ENCODE assay signal across 2 cellular contexts in the genomic region with DNA sequence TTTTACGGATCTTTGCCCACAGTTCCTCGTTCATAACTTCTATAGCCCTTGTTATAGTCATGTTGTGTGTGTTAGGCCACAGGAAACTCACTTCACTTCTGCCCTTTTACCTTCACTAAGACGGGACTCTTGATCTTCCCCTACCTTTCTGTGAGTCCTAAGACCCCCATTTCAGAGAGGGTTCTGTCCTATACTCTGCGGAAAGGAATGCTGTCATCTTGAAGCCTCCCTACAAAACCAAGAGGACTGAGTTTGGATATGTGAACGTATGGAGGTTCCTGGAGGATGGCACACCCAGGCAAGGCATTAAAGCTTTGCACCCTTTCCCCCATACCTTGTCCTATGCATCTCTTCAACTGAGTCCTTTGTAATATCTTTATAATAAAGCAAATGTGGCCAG.
TF ChIP-seq lines count a peak whose summit lies in the region.

No MANE protein-coding gene starts in this region.

TF ChIP-seq in SK-N-SH, 30 proteins besides CTCF, POLR2A, EP300 and RAD21 (continued from another document):
- TF ChIP-seq, protein P1, sequence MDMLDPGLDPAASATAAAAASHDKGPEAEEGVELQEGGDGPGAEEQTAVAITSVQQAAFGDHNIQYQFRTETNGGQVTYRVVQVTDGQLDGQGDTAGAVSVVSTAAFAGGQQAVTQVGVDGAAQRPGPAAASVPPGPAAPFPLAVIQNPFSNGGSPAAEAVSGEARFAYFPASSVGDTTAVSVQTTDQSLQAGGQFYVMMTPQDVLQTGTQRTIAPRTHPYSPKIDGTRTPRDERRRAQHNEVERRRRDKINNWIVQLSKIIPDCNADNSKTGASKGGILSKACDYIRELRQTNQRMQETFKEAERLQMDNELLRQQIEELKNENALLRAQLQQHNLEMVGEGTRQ (IDR thresholded peaks at IDR 0.05; ENCODE audit: borderline replicate concordance, low read depth, low read length), result no peak
- TF ChIP-seq, protein P2, sequence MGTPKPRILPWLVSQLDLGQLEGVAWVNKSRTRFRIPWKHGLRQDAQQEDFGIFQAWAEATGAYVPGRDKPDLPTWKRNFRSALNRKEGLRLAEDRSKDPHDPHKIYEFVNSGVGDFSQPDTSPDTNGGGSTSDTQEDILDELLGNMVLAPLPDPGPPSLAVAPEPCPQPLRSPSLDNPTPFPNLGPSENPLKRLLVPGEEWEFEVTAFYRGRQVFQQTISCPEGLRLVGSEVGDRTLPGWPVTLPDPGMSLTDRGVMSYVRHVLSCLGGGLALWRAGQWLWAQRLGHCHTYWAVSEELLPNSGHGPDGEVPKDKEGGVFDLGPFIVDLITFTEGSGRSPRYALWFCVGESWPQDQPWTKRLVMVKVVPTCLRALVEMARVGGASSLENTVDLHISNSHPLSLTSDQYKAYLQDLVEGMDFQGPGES (IDR thresholded peaks at IDR 0.05; ENCODE audit: low read depth, low read length), result no peak
- no peak for TF ChIP-seq ELF1 (IDR thresholded peaks at IDR 0.05)
- no peak for TF ChIP-seq MXI1 (IDR thresholded peaks at IDR 0.05; ENCODE audit: low read depth, low read length)
- TF ChIP-seq, protein P3, sequence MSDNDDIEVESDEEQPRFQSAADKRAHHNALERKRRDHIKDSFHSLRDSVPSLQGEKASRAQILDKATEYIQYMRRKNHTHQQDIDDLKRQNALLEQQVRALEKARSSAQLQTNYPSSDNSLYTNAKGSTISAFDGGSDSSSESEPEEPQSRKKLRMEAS (IDR thresholded peaks at IDR 0.05; ENCODE audit: low read depth), result no peak
- no peak for TF ChIP-seq GATA2 (CRISPR knock-in tag; IDR thresholded peaks at IDR 0.05)
- TF ChIP-seq, protein P4, sequence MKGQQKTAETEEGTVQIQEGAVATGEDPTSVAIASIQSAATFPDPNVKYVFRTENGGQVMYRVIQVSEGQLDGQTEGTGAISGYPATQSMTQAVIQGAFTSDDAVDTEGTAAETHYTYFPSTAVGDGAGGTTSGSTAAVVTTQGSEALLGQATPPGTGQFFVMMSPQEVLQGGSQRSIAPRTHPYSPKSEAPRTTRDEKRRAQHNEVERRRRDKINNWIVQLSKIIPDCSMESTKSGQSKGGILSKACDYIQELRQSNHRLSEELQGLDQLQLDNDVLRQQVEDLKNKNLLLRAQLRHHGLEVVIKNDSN (IDR thresholded peaks at IDR 0.05; ENCODE audit: borderline replicate concordance, low read depth), result no peak

TF ChIP-seq in SK-N-SH treated with all-trans-retinoic acid at 6 μM for 48 hours, 23 proteins besides CTCF, POLR2A, EP300 and RAD21 (continued from another document):
- TF ChIP-seq, protein P5, sequence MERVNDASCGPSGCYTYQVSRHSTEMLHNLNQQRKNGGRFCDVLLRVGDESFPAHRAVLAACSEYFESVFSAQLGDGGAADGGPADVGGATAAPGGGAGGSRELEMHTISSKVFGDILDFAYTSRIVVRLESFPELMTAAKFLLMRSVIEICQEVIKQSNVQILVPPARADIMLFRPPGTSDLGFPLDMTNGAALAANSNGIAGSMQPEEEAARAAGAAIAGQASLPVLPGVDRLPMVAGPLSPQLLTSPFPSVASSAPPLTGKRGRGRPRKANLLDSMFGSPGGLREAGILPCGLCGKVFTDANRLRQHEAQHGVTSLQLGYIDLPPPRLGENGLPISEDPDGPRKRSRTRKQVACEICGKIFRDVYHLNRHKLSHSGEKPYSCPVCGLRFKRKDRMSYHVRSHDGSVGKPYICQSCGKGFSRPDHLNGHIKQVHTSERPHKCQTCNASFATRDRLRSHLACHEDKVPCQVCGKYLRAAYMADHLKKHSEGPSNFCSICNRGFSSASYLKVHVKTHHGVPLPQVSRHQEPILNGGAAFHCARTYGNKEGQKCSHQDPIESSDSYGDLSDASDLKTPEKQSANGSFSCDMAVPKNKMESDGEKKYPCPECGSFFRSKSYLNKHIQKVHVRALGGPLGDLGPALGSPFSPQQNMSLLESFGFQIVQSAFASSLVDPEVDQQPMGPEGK (CRISPR knock-in tag; IDR thresholded peaks at IDR 0.05; ENCODE audit: borderline replicate concordance), result no peak
- TF ChIP-seq ISL1 (CRISPR knock-in tag; IDR thresholded peaks at IDR 0.05) (no peak), ZC3H10 (CRISPR knock-in tag; IDR thresholded peaks at IDR 0.05) (no peak), PPARA (CRISPR knock-in tag; IDR thresholded peaks at IDR 0.05; ENCODE audit: borderline replicate concordance) (no peak), ZFP3 (CRISPR knock-in tag; IDR thresholded peaks at IDR 0.05) (no peak), ZNF8 (CRISPR knock-in tag; IDR thresholded peaks at IDR 0.05) (no peak), ZFP30 (CRISPR knock-in tag; IDR thresholded peaks at IDR 0.05) (no peak), OSR1 (CRISPR knock-in tag; IDR thresholded peaks at IDR 0.05) (no peak), TCF4 (CRISPR knock-in tag; IDR thresholded peaks at IDR 0.05; ENCODE audit: borderline replicate concordance) (no peak), CSDC2 (CRISPR knock-in tag; IDR thresholded peaks at IDR 0.05) (no peak), GLIS3 (CRISPR knock-in tag; IDR thresholded peaks at IDR 0.05) (no peak), ESRRG (CRISPR knock-in tag; IDR thresholded peaks at IDR 0.05) (no peak), BACH2 (CRISPR knock-in tag; IDR thresholded peaks at IDR 0.05; ENCODE audit: borderline replicate concordance) (no peak)
- TF ChIP-seq, protein P6, sequence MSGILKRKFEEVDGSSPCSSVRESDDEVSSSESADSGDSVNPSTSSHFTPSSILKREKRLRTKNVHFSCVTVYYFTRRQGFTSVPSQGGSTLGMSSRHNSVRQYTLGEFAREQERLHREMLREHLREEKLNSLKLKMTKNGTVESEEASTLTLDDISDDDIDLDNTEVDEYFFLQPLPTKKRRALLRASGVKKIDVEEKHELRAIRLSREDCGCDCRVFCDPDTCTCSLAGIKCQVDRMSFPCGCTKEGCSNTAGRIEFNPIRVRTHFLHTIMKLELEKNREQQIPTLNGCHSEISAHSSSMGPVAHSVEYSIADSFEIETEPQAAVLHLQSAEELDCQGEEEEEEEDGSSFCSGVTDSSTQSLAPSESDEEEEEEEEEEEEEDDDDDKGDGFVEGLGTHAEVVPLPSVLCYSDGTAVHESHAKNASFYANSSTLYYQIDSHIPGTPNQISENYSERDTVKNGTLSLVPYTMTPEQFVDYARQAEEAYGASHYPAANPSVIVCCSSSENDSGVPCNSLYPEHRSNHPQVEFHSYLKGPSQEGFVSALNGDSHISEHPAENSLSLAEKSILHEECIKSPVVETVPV (CRISPR knock-in tag; IDR thresholded peaks at IDR 0.05), result no peak
TF ChIP-seq in SK-N-SH treated with all-trans-retinoic acid at 6 μM for 48 hours: peak in this region for 0.
